In the genomic region with DNA sequence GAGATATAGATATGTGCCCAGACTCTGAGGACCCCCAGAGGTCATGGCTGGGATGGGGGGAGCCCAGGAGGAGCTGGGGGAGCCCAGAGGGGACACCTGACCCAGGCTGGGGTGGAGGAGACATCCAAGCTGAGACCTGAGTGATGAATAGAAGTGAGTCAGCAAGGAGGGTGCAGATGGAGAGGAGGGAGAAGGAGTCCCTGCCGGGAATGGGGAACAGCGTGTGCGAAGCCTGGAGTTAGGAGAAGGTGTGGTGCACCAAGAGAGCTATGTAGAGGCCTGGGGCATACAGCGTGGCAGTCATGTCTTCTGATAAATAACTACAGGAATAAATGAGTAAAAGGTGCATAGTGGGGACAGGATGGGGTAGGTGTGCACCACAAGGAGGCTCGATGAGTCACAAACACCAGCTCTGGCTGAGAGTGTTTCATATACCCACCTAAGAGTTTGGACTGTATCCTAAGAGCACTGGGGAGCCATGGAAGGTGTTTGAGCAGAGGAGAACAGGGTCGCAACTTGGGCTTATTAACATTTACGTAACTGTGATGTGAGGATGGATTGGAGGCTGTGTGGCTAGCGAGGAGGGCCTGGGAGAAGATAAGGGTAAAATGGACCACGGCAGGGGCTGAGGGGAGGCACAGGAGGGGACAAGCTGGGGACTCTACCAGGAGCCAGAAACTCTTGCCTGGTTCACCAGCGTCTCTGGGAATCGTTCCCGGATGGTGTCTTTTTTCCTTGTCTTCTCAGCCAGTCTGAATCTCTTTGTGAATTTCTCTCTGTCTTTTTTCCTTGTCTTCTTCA, we compare ENCODE assay signal across 1 cellular context.
A peak's percentile ranks its signal among the peaks of the same experiment; 100 is the strongest.
TF ChIP-seq lines count a peak whose summit lies in the region.

No MANE protein-coding gene starts in this region.

TF ChIP-seq in K562, 482 proteins besides CTCF, POLR2A, EP300 and RAD21 (continues in another document):
- no peak for TF ChIP-seq ZNF384 (IDR thresholded peaks at IDR 0.05; ENCODE audit: low read depth, low read length)
- TF ChIP-seq ZNF121 (CRISPR knock-in tag; conservative IDR thresholded peaks at IDR 0.05), result no peak
- no peak for TF ChIP-seq TFAM (CRISPR knock-in tag; conservative IDR thresholded peaks at IDR 0.05)
- TF ChIP-seq, protein P1, sequence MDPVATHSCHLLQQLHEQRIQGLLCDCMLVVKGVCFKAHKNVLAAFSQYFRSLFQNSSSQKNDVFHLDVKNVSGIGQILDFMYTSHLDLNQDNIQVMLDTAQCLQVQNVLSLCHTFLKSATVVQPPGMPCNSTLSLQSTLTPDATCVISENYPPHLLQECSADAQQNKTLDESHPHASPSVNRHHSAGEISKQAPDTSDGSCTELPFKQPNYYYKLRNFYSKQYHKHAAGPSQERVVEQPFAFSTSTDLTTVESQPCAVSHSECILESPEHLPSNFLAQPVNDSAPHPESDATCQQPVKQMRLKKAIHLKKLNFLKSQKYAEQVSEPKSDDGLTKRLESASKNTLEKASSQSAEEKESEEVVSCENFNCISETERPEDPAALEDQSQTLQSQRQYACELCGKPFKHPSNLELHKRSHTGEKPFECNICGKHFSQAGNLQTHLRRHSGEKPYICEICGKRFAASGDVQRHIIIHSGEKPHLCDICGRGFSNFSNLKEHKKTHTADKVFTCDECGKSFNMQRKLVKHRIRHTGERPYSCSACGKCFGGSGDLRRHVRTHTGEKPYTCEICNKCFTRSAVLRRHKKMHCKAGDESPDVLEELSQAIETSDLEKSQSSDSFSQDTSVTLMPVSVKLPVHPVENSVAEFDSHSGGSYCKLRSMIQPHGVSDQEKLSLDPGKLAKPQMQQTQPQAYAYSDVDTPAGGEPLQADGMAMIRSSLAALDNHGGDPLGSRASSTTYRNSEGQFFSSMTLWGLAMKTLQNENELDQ (CRISPR knock-in tag; IDR thresholded peaks at IDR 0.05; ENCODE audit: borderline replicate concordance), result no peak
- no peak for TF ChIP-seq CBFA2T3 (IDR thresholded peaks at IDR 0.05)
- peak; percentile 89 for TF ChIP-seq RBM25 (IDR thresholded peaks at IDR 0.05; ENCODE audit: low read depth, low read length, severe bottlenecking)
- TF ChIP-seq ZFP36 (IDR thresholded peaks at IDR 0.05; ENCODE audit: low read depth, low read length, partially characterized antibody), result peak; percentile 79
- TF ChIP-seq HDAC1 (IDR thresholded peaks at IDR 0.05), result no peak
- no peak for TF ChIP-seq NFRKB (IDR thresholded peaks at IDR 0.05; ENCODE audit: low read depth)
- no peak for TF ChIP-seq DIDO1 (tag; IDR thresholded peaks at IDR 0.05; ENCODE audit: low read depth)
- TF ChIP-seq BHLHE40 (IDR thresholded peaks at IDR 0.05; ENCODE audit: low read length), result no peak
- TF ChIP-seq ZNF717 (CRISPR knock-in tag; IDR thresholded peaks at IDR 0.05), result no peak
- TF ChIP-seq, protein P2, sequence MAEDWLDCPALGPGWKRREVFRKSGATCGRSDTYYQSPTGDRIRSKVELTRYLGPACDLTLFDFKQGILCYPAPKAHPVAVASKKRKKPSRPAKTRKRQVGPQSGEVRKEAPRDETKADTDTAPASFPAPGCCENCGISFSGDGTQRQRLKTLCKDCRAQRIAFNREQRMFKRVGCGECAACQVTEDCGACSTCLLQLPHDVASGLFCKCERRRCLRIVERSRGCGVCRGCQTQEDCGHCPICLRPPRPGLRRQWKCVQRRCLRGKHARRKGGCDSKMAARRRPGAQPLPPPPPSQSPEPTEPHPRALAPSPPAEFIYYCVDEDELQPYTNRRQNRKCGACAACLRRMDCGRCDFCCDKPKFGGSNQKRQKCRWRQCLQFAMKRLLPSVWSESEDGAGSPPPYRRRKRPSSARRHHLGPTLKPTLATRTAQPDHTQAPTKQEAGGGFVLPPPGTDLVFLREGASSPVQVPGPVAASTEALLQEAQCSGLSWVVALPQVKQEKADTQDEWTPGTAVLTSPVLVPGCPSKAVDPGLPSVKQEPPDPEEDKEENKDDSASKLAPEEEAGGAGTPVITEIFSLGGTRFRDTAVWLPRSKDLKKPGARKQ (CRISPR knock-in tag; IDR thresholded peaks at IDR 0.05), result no peak
- TF ChIP-seq NFYB (IDR thresholded peaks at IDR 0.05; ENCODE audit: extremely low read depth, insufficient read length), result no peak
- TF ChIP-seq JUND (IDR thresholded peaks at IDR 0.05; ENCODE audit: borderline replicate concordance, low read depth, low read length), result 0 out of 2 replicates have a peak, but pooled peaks have one; percentile 14
- TF ChIP-seq JUND (tag; IDR thresholded peaks at IDR 0.05; ENCODE audit: borderline replicate concordance, low read depth, low read length), result no peak
- TF ChIP-seq ZNF586 (CRISPR knock-in tag; conservative IDR thresholded peaks at IDR 0.05), result no peak
- TF ChIP-seq, protein P3, sequence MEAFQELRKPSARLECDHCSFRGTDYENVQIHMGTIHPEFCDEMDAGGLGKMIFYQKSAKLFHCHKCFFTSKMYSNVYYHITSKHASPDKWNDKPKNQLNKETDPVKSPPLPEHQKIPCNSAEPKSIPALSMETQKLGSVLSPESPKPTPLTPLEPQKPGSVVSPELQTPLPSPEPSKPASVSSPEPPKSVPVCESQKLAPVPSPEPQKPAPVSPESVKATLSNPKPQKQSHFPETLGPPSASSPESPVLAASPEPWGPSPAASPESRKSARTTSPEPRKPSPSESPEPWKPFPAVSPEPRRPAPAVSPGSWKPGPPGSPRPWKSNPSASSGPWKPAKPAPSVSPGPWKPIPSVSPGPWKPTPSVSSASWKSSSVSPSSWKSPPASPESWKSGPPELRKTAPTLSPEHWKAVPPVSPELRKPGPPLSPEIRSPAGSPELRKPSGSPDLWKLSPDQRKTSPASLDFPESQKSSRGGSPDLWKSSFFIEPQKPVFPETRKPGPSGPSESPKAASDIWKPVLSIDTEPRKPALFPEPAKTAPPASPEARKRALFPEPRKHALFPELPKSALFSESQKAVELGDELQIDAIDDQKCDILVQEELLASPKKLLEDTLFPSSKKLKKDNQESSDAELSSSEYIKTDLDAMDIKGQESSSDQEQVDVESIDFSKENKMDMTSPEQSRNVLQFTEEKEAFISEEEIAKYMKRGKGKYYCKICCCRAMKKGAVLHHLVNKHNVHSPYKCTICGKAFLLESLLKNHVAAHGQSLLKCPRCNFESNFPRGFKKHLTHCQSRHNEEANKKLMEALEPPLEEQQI (IDR thresholded peaks at IDR 0.05), result no peak
- TF ChIP-seq ZFP30 (CRISPR knock-in tag; IDR thresholded peaks at IDR 0.05; ENCODE audit: borderline replicate concordance), result no peak
- TF ChIP-seq CBX3 (IDR thresholded peaks at IDR 0.05; ENCODE audit: borderline replicate concordance in 1 of 2, low read length in 2 of 2), result no peak
- TF ChIP-seq NCOA6 (IDR thresholded peaks at IDR 0.05), result no peak
- TF ChIP-seq SMAD3 (CRISPR knock-in tag; conservative IDR thresholded peaks at IDR 0.05), result no peak
- no peak for TF ChIP-seq DNMT1 (IDR thresholded peaks at IDR 0.05)
- no peak for TF ChIP-seq HNRNPLL (IDR thresholded peaks at IDR 0.05; ENCODE audit: low read depth, low read length, poor library complexity, severe bottlenecking)
- TF ChIP-seq, protein P4, sequence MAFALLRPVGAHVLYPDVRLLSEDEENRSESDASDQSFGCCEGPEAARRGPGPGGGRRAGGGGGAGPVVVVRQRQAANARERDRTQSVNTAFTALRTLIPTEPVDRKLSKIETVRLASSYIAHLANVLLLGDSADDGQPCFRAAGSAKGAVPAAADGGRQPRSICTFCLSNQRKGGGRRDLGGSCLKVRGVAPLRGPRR (CRISPR knock-in tag; IDR thresholded peaks at IDR 0.05), result no peak
- TF ChIP-seq ZNF224 (CRISPR knock-in tag; IDR thresholded peaks at IDR 0.05), result no peak
- TF ChIP-seq SMARCA5 (IDR thresholded peaks at IDR 0.05), result 0 out of 2 replicates have a peak, but pooled peaks have one; percentile 48
- TF ChIP-seq ARID3B (CRISPR knock-in tag; IDR thresholded peaks at IDR 0.05; ENCODE audit: borderline replicate concordance), result no peak
- TF ChIP-seq U2AF1 (optimal IDR thresholded peaks at IDR 0.05; ENCODE audit: low read depth, low read length), result no peak
- TF ChIP-seq ZNF592 (IDR thresholded peaks at IDR 0.05), result no peak
- no peak for TF ChIP-seq RBM34 (IDR thresholded peaks at IDR 0.05; ENCODE audit: borderline replicate concordance, insufficient read depth, low read length)
- no peak for TF ChIP-seq CREM (IDR thresholded peaks at IDR 0.05; ENCODE audit: low read depth)
- TF ChIP-seq DMBX1 (CRISPR knock-in tag; IDR thresholded peaks at IDR 0.05; ENCODE audit: borderline replicate concordance), result no peak
- TF ChIP-seq CHD4 (IDR thresholded peaks at IDR 0.05; ENCODE audit: insufficient read depth, insufficient replicate concordance, low read depth, low read length, poor library complexity, severe bottlenecking), result peak; percentile 53
- TF ChIP-seq THRAP3 (IDR thresholded peaks at IDR 0.05; ENCODE audit: borderline replicate concordance), result no peak
- no peak for TF ChIP-seq STAT5A (IDR thresholded peaks at IDR 0.05; ENCODE audit: borderline replicate concordance, low read length)
- TF ChIP-seq PHB (CRISPR knock-in tag; IDR thresholded peaks at IDR 0.05), result 0 out of 2 replicates have a peak, but pooled peaks have one; percentile 65
- TF ChIP-seq ZNF830 (CRISPR knock-in tag; IDR thresholded peaks at IDR 0.05), result no peak
- TF ChIP-seq, protein P5, sequence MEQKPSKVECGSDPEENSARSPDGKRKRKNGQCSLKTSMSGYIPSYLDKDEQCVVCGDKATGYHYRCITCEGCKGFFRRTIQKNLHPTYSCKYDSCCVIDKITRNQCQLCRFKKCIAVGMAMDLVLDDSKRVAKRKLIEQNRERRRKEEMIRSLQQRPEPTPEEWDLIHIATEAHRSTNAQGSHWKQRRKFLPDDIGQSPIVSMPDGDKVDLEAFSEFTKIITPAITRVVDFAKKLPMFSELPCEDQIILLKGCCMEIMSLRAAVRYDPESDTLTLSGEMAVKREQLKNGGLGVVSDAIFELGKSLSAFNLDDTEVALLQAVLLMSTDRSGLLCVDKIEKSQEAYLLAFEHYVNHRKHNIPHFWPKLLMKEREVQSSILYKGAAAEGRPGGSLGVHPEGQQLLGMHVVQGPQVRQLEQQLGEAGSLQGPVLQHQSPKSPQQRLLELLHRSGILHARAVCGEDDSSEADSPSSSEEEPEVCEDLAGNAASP (IDR thresholded peaks at IDR 0.05), result no peak
- no peak for TF ChIP-seq CBFA2T2 (conservative IDR thresholded peaks at IDR 0.05)
- TF ChIP-seq ZFPM2 (CRISPR knock-in tag; IDR thresholded peaks at IDR 0.05), result no peak
- TF ChIP-seq TGIF2 (CRISPR knock-in tag; IDR thresholded peaks at IDR 0.05), result no peak
- TF ChIP-seq RBBP5 (IDR thresholded peaks at IDR 0.05; ENCODE audit: borderline replicate concordance, insufficient read depth, low read length, poor library complexity, severe bottlenecking), result no peak
- TF ChIP-seq TFAP4 (CRISPR knock-in tag; IDR thresholded peaks at IDR 0.05; ENCODE audit: borderline replicate concordance), result no peak
- no peak for TF ChIP-seq MED1 (CRISPR knock-in tag; IDR thresholded peaks at IDR 0.05; ENCODE audit: borderline replicate concordance)
- TF ChIP-seq FIP1L1 (IDR thresholded peaks at IDR 0.05; ENCODE audit: low read depth, low read length, poor library complexity, severe bottlenecking), result no peak
- no peak for TF ChIP-seq TAF1 (IDR thresholded peaks at IDR 0.05; ENCODE audit: control insufficient read depth, extremely low read depth, insufficient read depth, low read length, severe bottlenecking)
- TF ChIP-seq HMGN3 (IDR thresholded peaks at IDR 0.05; ENCODE audit: borderline replicate concordance, extremely low read depth, insufficient read length, low read depth, low read length), result no peak
- TF ChIP-seq HDAC6 (IDR thresholded peaks at IDR 0.05; ENCODE audit: low read depth, low read length), result no peak
- TF ChIP-seq RBM15 (IDR thresholded peaks at IDR 0.05; ENCODE audit: insufficient read depth, low read length), result no peak
- no peak for TF ChIP-seq ARID1B (IDR thresholded peaks at IDR 0.05)
